8 cellular contexts compared by ENCODE assay signal in genomic region chr11:44609028-44609782, GRCh38. TPM values are rescaled to one million over a fixed set of nuclear protein-coding genes. Genes with fewer than 3 reads are reported as not detected.
DNase-seq lines count a peak whose midpoint lies in the region; ATAC-seq and TF ChIP-seq lines count a peak whose summit lies in the region.

No MANE protein-coding gene starts in this region.

- H4K20me1 ChIP-seq in MM.1S (ENCODE audit: insufficient read depth, low read length) = no peaks in the 10 kb centered on the region

- H3K4me2 ChIP-seq in MM.1S (ENCODE audit: low read depth, low read length) = no peak overlapping the region

- H3K4me1 Mint-ChIP-seq in activated naive CD4-positive, alpha-beta T cell treated with anti-CD3 and anti-CD28 coated beads for 36 hours (ENCODE audit: low read depth) = peaks cover 89% of the 10 kb centered on the region
- peaks cover 72% of the 10 kb centered on the region for H3K4me1 Mint-ChIP-seq in activated CD8-positive, alpha-beta memory T cell treated with anti-CD3 and anti-CD28 coated beads, Interleukin-2, amount 10 ng/mL, durations not matched to agents 7 days and 5 days
- H3K4me1 Mint-ChIP-seq in stimulated activated effector memory CD8-positive, alpha-beta T cell treated with anti-CD3 and anti-CD28 coated beads, Interleukin-12 subunit alpha, Interleukin-12 subunit beta, amount 100 ng/mL, for 72 hours = peaks cover 88% of the 10 kb centered on the region

- peaks cover 3% of the 10 kb centered on the region; the same call in 1 of the 2 replicates for H3K36me3 ChIP-seq in MM.1S (replicated peaks; ENCODE audit: insufficient read depth, low read length)

- H3K9me2 ChIP-seq in MM.1S (replicated peaks; ENCODE audit: insufficient read depth, low read length) = no peaks in the 10 kb centered on the region

- H2AFZ ChIP-seq in MM.1S (ENCODE audit: low read length) = no peak overlapping the region

- H3K9me3 Mint-ChIP-seq in activated naive CD4-positive, alpha-beta T cell treated with anti-CD3 and anti-CD28 coated beads for 36 hours = no peaks in the 10 kb centered on the region
- H3K9me3 Mint-ChIP-seq in activated CD8-positive, alpha-beta memory T cell treated with anti-CD3 and anti-CD28 coated beads, Interleukin-2, amount 10 ng/mL, durations not matched to agents 7 days and 5 days (ENCODE audit: low read depth) = no peaks in the 10 kb centered on the region
- H3K9me3 Mint-ChIP-seq in stimulated activated effector memory CD8-positive, alpha-beta T cell treated with anti-CD3 and anti-CD28 coated beads, Interleukin-12 subunit alpha, Interleukin-12 subunit beta, amount 100 ng/mL, for 72 hours = no peaks in the 10 kb centered on the region

- peak; percentile 44 for DNase-seq in activated naive CD4-positive, alpha-beta T cell treated with anti-CD3 and anti-CD28 coated beads for 36 hours
- no peak for DNase-seq in activated naive CD4-positive, alpha-beta T cell (lab: John Stamatoyannopoulos, UW)
- peak; percentile 53 for DNase-seq in activated CD8-positive, alpha-beta memory T cell treated with anti-CD3 and anti-CD28 coated beads, Interleukin-2, amount 10 ng/mL, durations not matched to agents 7 days and 5 days
- no peak for DNase-seq in stimulated activated effector memory CD8-positive, alpha-beta T cell treated with anti-CD3 and anti-CD28 coated beads, Interleukin-12 subunit alpha, Interleukin-12 subunit beta, amount 100 ng/mL, for 72 hours (ENCODE audit: low spot score in 2 of 2)
- DNase-seq in COR-L47 (lab: John Stamatoyannopoulos, UW) = no peak
- no peak for DNase-seq in C1 segment of cervical spinal cord (lab: John Stamatoyannopoulos, UW)
- DNase-seq in MM.1S = no peak

- H3K27ac Mint-ChIP-seq in activated naive CD4-positive, alpha-beta T cell treated with anti-CD3 and anti-CD28 coated beads for 36 hours = peak overlapping the region; percentile 77
- H3K27ac Mint-ChIP-seq in activated CD8-positive, alpha-beta memory T cell treated with anti-CD3 and anti-CD28 coated beads, Interleukin-2, amount 10 ng/mL, durations not matched to agents 7 days and 5 days = peak overlapping the region; percentile 69
- H3K27ac Mint-ChIP-seq in stimulated activated effector memory CD8-positive, alpha-beta T cell treated with anti-CD3 and anti-CD28 coated beads, Interleukin-12 subunit alpha, Interleukin-12 subunit beta, amount 100 ng/mL, for 72 hours = peak overlapping the region; percentile 85

- no peak overlapping the region for H3K4me3 Mint-ChIP-seq in activated naive CD4-positive, alpha-beta T cell treated with anti-CD3 and anti-CD28 coated beads for 36 hours
- H3K4me3 Mint-ChIP-seq in activated CD8-positive, alpha-beta memory T cell treated with anti-CD3 and anti-CD28 coated beads, Interleukin-2, amount 10 ng/mL, durations not matched to agents 7 days and 5 days = no peak overlapping the region
- peak overlapping the region; percentile 53 for H3K4me3 Mint-ChIP-seq in stimulated activated effector memory CD8-positive, alpha-beta T cell treated with anti-CD3 and anti-CD28 coated beads, Interleukin-12 subunit alpha, Interleukin-12 subunit beta, amount 100 ng/mL, for 72 hours

- no peaks in the 10 kb centered on the region for H3K27me3 Mint-ChIP-seq in activated naive CD4-positive, alpha-beta T cell treated with anti-CD3 and anti-CD28 coated beads for 36 hours (ENCODE audit: low read depth)
- no peaks in the 10 kb centered on the region for H3K27me3 Mint-ChIP-seq in activated CD8-positive, alpha-beta memory T cell treated with anti-CD3 and anti-CD28 coated beads, Interleukin-2, amount 10 ng/mL, durations not matched to agents 7 days and 5 days

- no peak for TF ChIP-seq CTCF in MM.1S (IDR thresholded peaks at IDR 0.05; ENCODE audit: low read length)

- H3K9me3 ChIP-seq in MM.1S (replicated peaks; ENCODE audit: insufficient read depth, low read length) = no peaks in the 10 kb centered on the region

- no peak overlapping the region for H3K4me3 ChIP-seq in MM.1S (ENCODE audit: low read length)

- H3K79me2 ChIP-seq in MM.1S (ENCODE audit: low read length) = no peaks in the 10 kb centered on the region

- CTCF ChIA-PET in activated naive CD4-positive, alpha-beta T cell treated with anti-CD3 and anti-CD28 coated beads for 36 hours (lab: Charles Lee) = interaction anchor here (1.1 to 21.7 kb wide), 3 partner anchors 12 to 302 kb away, joined by 3 to 366 read pairs (median 4); no protein-coding TSS in a partner anchor
- CTCF ChIA-PET in activated CD8-positive, alpha-beta memory T cell treated with anti-CD3 and anti-CD28 coated beads, Interleukin-2, amount 10 ng/mL, durations not matched to agents 7 days and 5 days (lab: Charles Lee) = interaction anchor here (1.3 to 21.3 kb wide), 3 partner anchors 11 to 167 kb away, joined by 3 to 530 read pairs (median 4); partner anchors contain the start of gene CD82

- peaks cover 48% of the 10 kb centered on the region for H3K36me3 Mint-ChIP-seq in activated naive CD4-positive, alpha-beta T cell treated with anti-CD3 and anti-CD28 coated beads for 36 hours (ENCODE audit: low read depth)
- peaks cover 22% of the 10 kb centered on the region for H3K36me3 Mint-ChIP-seq in activated CD8-positive, alpha-beta memory T cell treated with anti-CD3 and anti-CD28 coated beads, Interleukin-2, amount 10 ng/mL, durations not matched to agents 7 days and 5 days
- H3K36me3 Mint-ChIP-seq in stimulated activated effector memory CD8-positive, alpha-beta T cell treated with anti-CD3 and anti-CD28 coated beads, Interleukin-12 subunit alpha, Interleukin-12 subunit beta, amount 100 ng/mL, for 72 hours = peaks cover 100% of the 10 kb centered on the region

- intact Hi-C loops in activated naive CD4-positive, alpha-beta T cell treated with anti-CD3 and anti-CD28 coated beads for 36 hours (cut with micrococcal nuclease) = no loop called here

- no peak overlapping the region for H3K9ac ChIP-seq in MM.1S (ENCODE audit: low read length)

- H3K4me1 ChIP-seq in MM.1S (ENCODE audit: low read length) = no peaks in the 10 kb centered on the region

- no peak overlapping the region for H3K27ac ChIP-seq in MM.1S (ENCODE audit: low read length)

- no peaks in the 10 kb centered on the region for H3K27me3 ChIP-seq in MM.1S (replicated peaks; ENCODE audit: insufficient read depth, low read length)

- no peaks in the 10 kb centered on the region for H3F3A ChIP-seq in MM.1S (ENCODE audit: insufficient read depth, low read length)

- peak; percentile 61 for ATAC-seq in HG03064 (IDR thresholded peaks at IDR 0.05; ENCODE audit: low read depth, unreplicated experiment)
- peak; percentile 52 for ATAC-seq in activated CD8-positive, alpha-beta memory T cell treated with anti-CD3 and anti-CD28 coated beads, Interleukin-2, amount 10 ng/mL, durations not matched to agents 7 days and 5 days
- peak; percentile 66 for ATAC-seq in stimulated activated effector memory CD8-positive, alpha-beta T cell treated with anti-CD3 and anti-CD28 coated beads, Interleukin-12 subunit alpha, Interleukin-12 subunit beta, amount 100 ng/mL, for 72 hours

RNA-seq across cellular contexts. Expression of gene CD82, which starts 43.7 kb away (rescaled TPM):
- total RNA-seq in activated naive CD4-positive, alpha-beta T cell treated with anti-CD3 and anti-CD28 coated beads for 36 hours = 100 to 1,000 TPM; 140 to 141 TPM
- total RNA-seq in activated CD8-positive, alpha-beta memory T cell treated with anti-CD3 and anti-CD28 coated beads, Interleukin-2, amount 10 ng/mL, durations not matched to agents 7 days and 5 days = 100 to 1,000 TPM in 1 of 2 experiments, 10 to 100 TPM in 1; 90.2 to 285 TPM

Comparison
In these comparisons a context has a peak if more than half of its experiments do, and no peak if none do; other contexts are left out.
1. DNase-seq: peak in activated naive CD4-positive, alpha-beta T cell treated with anti-CD3 and anti-CD28 coated beads for 36 hours (single experiment) and activated CD8-positive, alpha-beta memory T cell treated with anti-CD3 and anti-CD28 coated beads, Interleukin-2, amount 10 ng/mL, durations not matched to agents 7 days and 5 days (single experiment); none in activated naive CD4-positive, alpha-beta T cell (0 of 4), stimulated activated effector memory CD8-positive, alpha-beta T cell treated with anti-CD3 and anti-CD28 coated beads, Interleukin-12 subunit alpha, Interleukin-12 subunit beta, amount 100 ng/mL, for 72 hours (0 of 2), COR-L47 (single experiment), C1 segment of cervical spinal cord (0 of 14) and MM.1S (single experiment).
2. Peak in every context shown above with its lines, with median percentiles within 50 percentile points of each other: H3K27ac Mint-ChIP-seq and ATAC-seq.